In the genomic region with DNA sequence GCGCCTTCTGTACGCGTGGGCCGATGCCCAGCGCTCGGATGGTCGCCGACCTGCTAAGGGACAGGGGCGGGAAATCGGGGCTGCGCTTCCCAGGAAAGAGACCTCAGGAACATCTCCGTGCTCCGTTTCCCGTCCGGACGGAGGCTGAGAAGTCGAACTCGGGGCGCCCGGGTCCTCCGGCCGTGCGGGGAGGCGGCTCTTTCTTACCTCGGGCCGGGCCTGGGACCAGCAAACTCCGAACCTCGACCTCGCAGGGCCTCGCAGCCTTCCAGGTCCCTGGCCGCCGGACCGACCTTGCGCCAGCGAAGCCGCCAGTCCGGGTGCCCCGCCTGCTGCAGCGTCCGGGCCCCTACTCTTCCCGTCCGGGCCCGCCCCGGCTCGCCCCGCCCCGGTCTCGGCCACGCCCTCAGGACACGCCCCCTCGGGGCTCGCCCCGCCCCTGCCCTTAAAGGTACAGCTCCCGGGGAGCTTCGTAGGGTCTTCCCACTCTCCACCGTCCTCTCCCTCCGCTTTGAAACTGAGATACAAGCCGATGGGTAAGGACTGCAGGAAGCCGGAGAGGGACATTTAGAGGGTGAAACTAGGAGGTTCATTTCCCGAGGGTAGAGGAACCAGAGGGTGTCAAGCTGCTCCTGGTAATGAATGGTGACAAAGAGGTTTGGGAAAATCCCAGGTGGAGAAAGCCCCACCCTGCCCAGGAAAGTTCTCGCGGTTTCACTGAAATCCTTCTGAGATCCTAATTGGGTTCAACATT, we compare ENCODE assay signal across 1 cellular context.
A peak's percentile ranks its signal among the peaks of the same experiment; 100 is the strongest.
TF ChIP-seq lines count a peak whose summit lies in the region.

A gene (minus strand): TSS at position 324 of the 754 bp plus-strand sequence. CDS start 2,231 bp downstream, outside the sequence.

TF ChIP-seq in K562, 482 proteins besides CTCF, POLR2A, EP300 and RAD21 (continued from another document and continues in another):
- TF ChIP-seq, protein P1, sequence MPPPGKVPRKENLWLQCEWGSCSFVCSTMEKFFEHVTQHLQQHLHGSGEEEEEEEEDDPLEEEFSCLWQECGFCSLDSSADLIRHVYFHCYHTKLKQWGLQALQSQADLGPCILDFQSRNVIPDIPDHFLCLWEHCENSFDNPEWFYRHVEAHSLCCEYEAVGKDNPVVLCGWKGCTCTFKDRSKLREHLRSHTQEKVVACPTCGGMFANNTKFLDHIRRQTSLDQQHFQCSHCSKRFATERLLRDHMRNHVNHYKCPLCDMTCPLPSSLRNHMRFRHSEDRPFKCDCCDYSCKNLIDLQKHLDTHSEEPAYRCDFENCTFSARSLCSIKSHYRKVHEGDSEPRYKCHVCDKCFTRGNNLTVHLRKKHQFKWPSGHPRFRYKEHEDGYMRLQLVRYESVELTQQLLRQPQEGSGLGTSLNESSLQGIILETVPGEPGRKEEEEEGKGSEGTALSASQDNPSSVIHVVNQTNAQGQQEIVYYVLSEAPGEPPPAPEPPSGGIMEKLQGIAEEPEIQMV (tag; conservative IDR thresholded peaks at IDR 0.05; ENCODE audit: low read depth) = peak; percentile 43; the same call in 1 of the 2 replicates
- TF ChIP-seq, protein P2, sequence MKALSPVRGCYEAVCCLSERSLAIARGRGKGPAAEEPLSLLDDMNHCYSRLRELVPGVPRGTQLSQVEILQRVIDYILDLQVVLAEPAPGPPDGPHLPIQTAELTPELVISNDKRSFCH (CRISPR knock-in tag; IDR thresholded peaks at IDR 0.05) = no peak
- TF ChIP-seq, protein P2 (tag; IDR thresholded peaks at IDR 0.05) = peak; percentile 73; the same call in 1 of the 2 replicates
- TF ChIP-seq KDM5B (IDR thresholded peaks at IDR 0.05; ENCODE audit: insufficient replicate concordance, low read depth, low read length) = peak; percentile 88
- TF ChIP-seq MAZ (CRISPR knock-in tag; conservative IDR thresholded peaks at IDR 0.05 in 1 of 2, IDR thresholded peaks at IDR 0.05 in 1 of 2) = peak; percentile 54 to 79; a peak in 3 of 4 replicates
- peak; percentile 52 for TF ChIP-seq FIP1L1 (IDR thresholded peaks at IDR 0.05; ENCODE audit: low read depth, low read length, poor library complexity, severe bottlenecking)
- TF ChIP-seq, protein P3, sequence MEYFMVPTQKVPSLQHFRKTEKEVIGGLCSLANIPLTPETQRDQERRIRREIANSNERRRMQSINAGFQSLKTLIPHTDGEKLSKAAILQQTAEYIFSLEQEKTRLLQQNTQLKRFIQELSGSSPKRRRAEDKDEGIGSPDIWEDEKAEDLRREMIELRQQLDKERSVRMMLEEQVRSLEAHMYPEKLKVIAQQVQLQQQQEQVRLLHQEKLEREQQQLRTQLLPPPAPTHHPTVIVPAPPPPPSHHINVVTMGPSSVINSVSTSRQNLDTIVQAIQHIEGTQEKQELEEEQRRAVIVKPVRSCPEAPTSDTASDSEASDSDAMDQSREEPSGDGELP (CRISPR knock-in tag; IDR thresholded peaks at IDR 0.05; ENCODE audit: borderline replicate concordance) = peak; percentile 9; the same call in 1 of the 2 replicates
- TF ChIP-seq, protein P4, sequence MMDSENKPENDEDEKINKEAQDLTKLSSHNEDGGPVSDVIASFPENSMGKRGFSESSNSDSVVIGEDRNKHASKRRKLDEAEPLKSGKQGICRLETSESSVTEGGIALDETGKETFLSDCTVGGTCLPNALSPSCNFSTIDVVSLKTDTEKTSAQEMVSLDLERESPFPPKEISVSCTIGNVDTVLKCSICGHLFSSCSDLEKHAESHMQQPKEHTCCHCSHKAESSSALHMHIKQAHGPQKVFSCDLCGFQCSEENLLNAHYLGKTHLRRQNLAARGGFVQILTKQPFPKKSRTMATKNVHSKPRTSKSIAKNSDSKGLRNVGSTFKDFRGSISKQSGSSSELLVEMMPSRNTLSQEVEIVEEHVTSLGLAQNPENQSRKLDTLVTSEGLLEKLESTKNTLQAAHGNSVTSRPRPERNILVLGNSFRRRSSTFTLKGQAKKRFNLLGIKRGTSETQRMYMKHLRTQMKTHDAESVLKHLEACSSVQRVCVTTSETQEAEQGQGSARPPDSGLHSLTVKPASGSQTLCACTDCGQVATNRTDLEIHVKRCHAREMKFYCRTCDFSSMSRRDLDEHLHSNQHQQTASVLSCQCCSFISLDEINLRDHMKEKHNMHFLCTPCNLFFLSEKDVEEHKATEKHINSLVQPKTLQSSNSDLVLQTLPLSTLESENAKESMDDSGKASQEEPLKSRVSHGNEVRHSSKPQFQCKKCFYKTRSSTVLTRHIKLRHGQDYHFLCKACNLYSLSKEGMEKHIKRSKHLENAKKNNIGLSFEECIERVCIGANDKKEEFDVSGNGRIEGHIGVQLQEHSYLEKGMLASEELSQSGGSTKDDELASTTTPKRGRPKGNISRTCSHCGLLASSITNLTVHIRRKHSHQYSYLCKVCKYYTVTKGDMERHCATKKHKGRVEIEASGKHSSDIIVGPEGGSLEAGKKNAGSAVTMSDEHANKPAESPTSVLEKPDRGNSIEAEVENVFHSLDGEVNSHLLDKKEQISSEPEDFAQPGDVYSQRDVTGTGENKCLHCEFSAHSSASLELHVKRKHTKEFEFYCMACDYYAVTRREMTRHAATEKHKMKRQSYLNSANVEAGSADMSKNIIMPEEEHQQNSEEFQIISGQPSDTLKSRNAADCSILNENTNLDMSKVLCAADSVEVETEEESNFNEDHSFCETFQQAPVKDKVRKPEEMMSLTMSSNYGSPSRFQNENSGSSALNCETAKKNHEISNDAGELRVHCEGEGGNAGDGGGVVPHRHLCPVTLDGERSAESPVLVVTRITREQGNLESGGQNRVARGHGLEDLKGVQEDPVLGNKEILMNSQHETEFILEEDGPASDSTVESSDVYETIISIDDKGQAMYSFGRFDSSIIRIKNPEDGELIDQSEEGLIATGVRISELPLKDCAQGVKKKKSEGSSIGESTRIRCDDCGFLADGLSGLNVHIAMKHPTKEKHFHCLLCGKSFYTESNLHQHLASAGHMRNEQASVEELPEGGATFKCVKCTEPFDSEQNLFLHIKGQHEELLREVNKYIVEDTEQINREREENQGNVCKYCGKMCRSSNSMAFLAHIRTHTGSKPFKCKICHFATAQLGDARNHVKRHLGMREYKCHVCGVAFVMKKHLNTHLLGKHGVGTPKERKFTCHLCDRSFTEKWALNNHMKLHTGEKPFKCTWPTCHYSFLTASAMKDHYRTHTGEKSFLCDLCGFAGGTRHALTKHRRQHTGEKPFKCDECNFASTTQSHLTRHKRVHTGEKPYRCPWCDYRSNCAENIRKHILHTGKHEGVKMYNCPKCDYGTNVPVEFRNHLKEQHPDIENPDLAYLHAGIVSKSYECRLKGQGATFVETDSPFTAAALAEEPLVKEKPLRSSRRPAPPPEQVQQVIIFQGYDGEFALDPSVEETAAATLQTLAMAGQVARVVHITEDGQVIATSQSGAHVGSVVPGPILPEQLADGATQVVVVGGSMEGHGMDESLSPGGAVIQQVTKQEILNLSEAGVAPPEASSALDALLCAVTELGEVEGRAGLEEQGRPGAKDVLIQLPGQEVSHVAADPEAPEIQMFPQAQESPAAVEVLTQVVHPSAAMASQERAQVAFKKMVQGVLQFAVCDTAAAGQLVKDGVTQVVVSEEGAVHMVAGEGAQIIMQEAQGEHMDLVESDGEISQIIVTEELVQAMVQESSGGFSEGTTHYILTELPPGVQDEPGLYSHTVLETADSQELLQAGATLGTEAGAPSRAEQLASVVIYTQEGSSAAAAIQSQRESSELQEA (IDR thresholded peaks at IDR 0.05; ENCODE audit: low read depth) = peak; percentile 29; the same call in 1 of the 2 replicates
- TF ChIP-seq, protein P5, sequence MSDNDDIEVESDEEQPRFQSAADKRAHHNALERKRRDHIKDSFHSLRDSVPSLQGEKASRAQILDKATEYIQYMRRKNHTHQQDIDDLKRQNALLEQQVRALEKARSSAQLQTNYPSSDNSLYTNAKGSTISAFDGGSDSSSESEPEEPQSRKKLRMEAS (CRISPR knock-in tag; IDR thresholded peaks at IDR 0.05) = peak; percentile 64; the same call in 1 of the 2 replicates
- no peak for TF ChIP-seq ETV6 (IDR thresholded peaks at IDR 0.05; ENCODE audit: borderline replicate concordance in 1 of 2, low read depth in 2 of 2, low read length in 1 of 2)
- peak; percentile 46; the same call in 1 of the 2 replicates for TF ChIP-seq ETV6 (CRISPR knock-in tag; IDR thresholded peaks at IDR 0.05; ENCODE audit: borderline replicate concordance)
- peak; percentile 99 for TF ChIP-seq ZKSCAN8 (CRISPR knock-in tag; IDR thresholded peaks at IDR 0.05)
- TF ChIP-seq EP400 (IDR thresholded peaks at IDR 0.05) = no peak; the same call in 1 of the 2 replicates
- TF ChIP-seq CREB1 (IDR thresholded peaks at IDR 0.05) = no peak
- TF ChIP-seq CREB1 (CRISPR knock-in tag; IDR thresholded peaks at IDR 0.05) = peak; percentile 37; the same call in 1 of the 2 replicates
- TF ChIP-seq HSF4 (CRISPR knock-in tag; IDR thresholded peaks at IDR 0.05; ENCODE audit: borderline replicate concordance) = no peak
- TF ChIP-seq, protein P6, sequence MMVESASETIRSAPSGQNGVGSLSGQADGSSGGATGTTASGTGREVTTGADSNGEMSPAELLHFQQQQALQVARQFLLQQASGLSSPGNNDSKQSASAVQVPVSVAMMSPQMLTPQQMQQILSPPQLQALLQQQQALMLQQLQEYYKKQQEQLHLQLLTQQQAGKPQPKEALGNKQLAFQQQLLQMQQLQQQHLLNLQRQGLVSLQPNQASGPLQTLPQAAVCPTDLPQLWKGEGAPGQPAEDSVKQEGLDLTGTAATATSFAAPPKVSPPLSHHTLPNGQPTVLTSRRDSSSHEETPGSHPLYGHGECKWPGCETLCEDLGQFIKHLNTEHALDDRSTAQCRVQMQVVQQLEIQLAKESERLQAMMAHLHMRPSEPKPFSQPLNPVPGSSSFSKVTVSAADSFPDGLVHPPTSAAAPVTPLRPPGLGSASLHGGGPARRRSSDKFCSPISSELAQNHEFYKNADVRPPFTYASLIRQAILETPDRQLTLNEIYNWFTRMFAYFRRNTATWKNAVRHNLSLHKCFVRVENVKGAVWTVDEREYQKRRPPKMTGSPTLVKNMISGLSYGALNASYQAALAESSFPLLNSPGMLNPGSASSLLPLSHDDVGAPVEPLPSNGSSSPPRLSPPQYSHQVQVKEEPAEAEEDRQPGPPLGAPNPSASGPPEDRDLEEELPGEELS (CRISPR knock-in tag; IDR thresholded peaks at IDR 0.05; ENCODE audit: borderline replicate concordance) = 0 out of 2 replicates have a peak, but pooled peaks have one; percentile 60
- no peak for TF ChIP-seq HDAC8 (tag; IDR thresholded peaks at IDR 0.05)
- TF ChIP-seq MTA3 (IDR thresholded peaks at IDR 0.05; ENCODE audit: borderline replicate concordance) = peak; percentile 33; the same call in 1 of the 2 replicates
- no peak for TF ChIP-seq KHSRP (IDR thresholded peaks at IDR 0.05)
- TF ChIP-seq POLR2G (IDR thresholded peaks at IDR 0.05; ENCODE audit: low read depth, low read length) = peak; percentile 98
- TF ChIP-seq POLR2AphosphoS5 (IDR thresholded peaks at IDR 0.05; ENCODE audit: control insufficient read depth, insufficient read depth, low read depth, low read length) = peak; percentile 67
- no peak for TF ChIP-seq ZNF586 (CRISPR knock-in tag; conservative IDR thresholded peaks at IDR 0.05)
- 0 out of 2 replicates have a peak, but pooled peaks have one; percentile 54 for TF ChIP-seq FOXK1 (CRISPR knock-in tag; IDR thresholded peaks at IDR 0.05; ENCODE audit: borderline replicate concordance)
- no peak for TF ChIP-seq NBN (IDR thresholded peaks at IDR 0.05; ENCODE audit: low read depth)
- TF ChIP-seq, protein P7, sequence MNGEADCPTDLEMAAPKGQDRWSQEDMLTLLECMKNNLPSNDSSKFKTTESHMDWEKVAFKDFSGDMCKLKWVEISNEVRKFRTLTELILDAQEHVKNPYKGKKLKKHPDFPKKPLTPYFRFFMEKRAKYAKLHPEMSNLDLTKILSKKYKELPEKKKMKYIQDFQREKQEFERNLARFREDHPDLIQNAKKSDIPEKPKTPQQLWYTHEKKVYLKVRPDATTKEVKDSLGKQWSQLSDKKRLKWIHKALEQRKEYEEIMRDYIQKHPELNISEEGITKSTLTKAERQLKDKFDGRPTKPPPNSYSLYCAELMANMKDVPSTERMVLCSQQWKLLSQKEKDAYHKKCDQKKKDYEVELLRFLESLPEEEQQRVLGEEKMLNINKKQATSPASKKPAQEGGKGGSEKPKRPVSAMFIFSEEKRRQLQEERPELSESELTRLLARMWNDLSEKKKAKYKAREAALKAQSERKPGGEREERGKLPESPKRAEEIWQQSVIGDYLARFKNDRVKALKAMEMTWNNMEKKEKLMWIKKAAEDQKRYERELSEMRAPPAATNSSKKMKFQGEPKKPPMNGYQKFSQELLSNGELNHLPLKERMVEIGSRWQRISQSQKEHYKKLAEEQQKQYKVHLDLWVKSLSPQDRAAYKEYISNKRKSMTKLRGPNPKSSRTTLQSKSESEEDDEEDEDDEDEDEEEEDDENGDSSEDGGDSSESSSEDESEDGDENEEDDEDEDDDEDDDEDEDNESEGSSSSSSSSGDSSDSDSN (IDR thresholded peaks at IDR 0.05; ENCODE audit: borderline replicate concordance in 1 of 2, low read depth in 2 of 2, low read length in 2 of 2) = peak; percentile 57 to 71; a peak in 2 of 4 replicates
- TF ChIP-seq TBP (optimal IDR thresholded peaks at IDR 0.05; ENCODE audit: low read depth, low read length) = peak; percentile 95
